ENCODE assay signal across 27 cellular contexts in genomic region chr20:2459981-2460751, GRCh38.
"Had no signal": no experiment of that assay in that cellular context is flagged by ENCODE, and none has a peak within 500 bp of the region (broad histone marks: within the 10 kb centered on the region; RNA-seq: fewer than 3 reads in every experiment).

No MANE protein-coding gene starts in this region.

- ATAC-seq: activated CD8-positive, alpha-beta T cell treated with anti-CD3 and anti-CD28 coated beads for 36 hours; gastrocnemius medialis; left ventricle myocardium superior; pancreas; psoas muscle; T-cell had no signal

- H3K27me3 Mint-ChIP-seq: activated CD4-positive, alpha-beta T cell treated with anti-CD3 and anti-CD28 coated beads for 36 hours; activated CD8-positive, alpha-beta T cell treated with anti-CD3 and anti-CD28 coated beads for 36 hours; T-cell; type B pancreatic cell had no signal

- H3K27ac ChIP-seq: adrenal gland, ascending aorta, brain microvascular endothelial cell, esophagus muscularis mucosa, gastrocnemius medialis, pancreas, psoas muscle, right atrium auricular region, thoracic aorta, vagina, WERI-Rb-1 had no signal

- H3K4me3 Mint-ChIP-seq: activated CD4-positive, alpha-beta T cell treated with anti-CD3 and anti-CD28 coated beads for 36 hours; activated CD8-positive, alpha-beta T cell treated with anti-CD3 and anti-CD28 coated beads for 36 hours; nephron progenitor cell; T-cell; type B pancreatic cell had no signal

- H3K27me3 ChIP-seq: adrenal gland, ascending aorta, brain microvascular endothelial cell, esophagus muscularis mucosa, gastrocnemius medialis, pancreas, right atrium auricular region, vagina had no signal

- DNase-seq: activated CD4-positive, alpha-beta T cell treated with anti-CD3 and anti-CD28 coated beads for 36 hours; activated CD8-positive, alpha-beta T cell treated with anti-CD3 and anti-CD28 coated beads for 36 hours; activated naive CD4-positive, alpha-beta T cell; adrenal gland; brain microvascular endothelial cell; central memory CD4-positive, alpha-beta T cell; dermis blood vessel endothelial cell; effector memory CD4-positive, alpha-beta T cell; gastrocnemius medialis; hippocampal formation; left ventricle myocardium superior; nephron progenitor cell; pancreas; psoas muscle; stimulated activated CD4-positive, alpha-beta T cell treated with anti-CD3 and anti-CD28 coated beads, Interleukin-4, amount 100 ng/mL, for 24 hours; stimulated activated naive CD4-positive, alpha-beta T cell treated with Interleukin-2 at 50 U/mL for 16 hours; T-cell; WERI-Rb-1 had no signal

- FAIRE-seq: islet of Langerhans, pancreas, TTC549 had no signal

- H3K4me1 ChIP-seq: adrenal gland, gastrocnemius medialis, pancreas, psoas muscle, right atrium auricular region, vagina had no signal

- H3K27ac Mint-ChIP-seq: activated CD4-positive, alpha-beta T cell treated with anti-CD3 and anti-CD28 coated beads for 36 hours; activated CD8-positive, alpha-beta T cell treated with anti-CD3 and anti-CD28 coated beads for 36 hours; nephron progenitor cell; T-cell; type B pancreatic cell had no signal

- H3K9me3 ChIP-seq: adrenal gland, ascending aorta, esophagus muscularis mucosa, gastrocnemius medialis, pancreas, psoas muscle, right atrium auricular region, thoracic aorta, vagina had no signal

- H3K4me3 ChIP-seq: adrenal gland, ascending aorta, esophagus muscularis mucosa, gastrocnemius medialis, pancreas, psoas muscle, right atrium auricular region, thoracic aorta, vagina had no signal

- H3K9me3 Mint-ChIP-seq: activated CD8-positive, alpha-beta T cell treated with anti-CD3 and anti-CD28 coated beads for 36 hours; activated T-helper 2 cell treated with anti-CD3 and anti-CD28 coated beads, Interferon-gamma antibody, Interleukin-2, Interleukin-4, amounts not matched to agents 10 μg/mL and 5 μg/mL and 100 μg/mL, durations not matched to agents 14 hours and 24 hours and 36 hours; nephron progenitor cell; T-cell; type B pancreatic cell had no signal
